Comparison of ENCODE assay signal across 1 cellular context in genomic region chr18:77341527-77341926, GRCh38.
TF ChIP-seq lines count a peak whose summit lies in the region.

No MANE protein-coding gene starts in this region.

TF ChIP-seq in Ishikawa, 13 proteins besides CTCF, POLR2A, EP300 and RAD21 (continued from another document):
- no peak for TF ChIP-seq USF1 (IDR thresholded peaks at IDR 0.05)
- TF ChIP-seq CEBPB (IDR thresholded peaks at IDR 0.05): no peak
